In genomic region chr9:79116064-79116463, GRCh38 we compare ENCODE assay signal across 20 cellular contexts.
DNase-seq lines count a peak whose midpoint lies in the region; ATAC-seq and TF ChIP-seq lines count a peak whose summit lies in the region.
"Had no signal": no experiment of that assay in that cellular context is flagged by ENCODE, and none has a peak within 500 bp of the region (broad histone marks: within the 10 kb centered on the region; RNA-seq: fewer than 3 reads in every experiment).

No MANE protein-coding gene starts in this region.

- DNase-seq in HFF-Myc (ENCODE audit: extremely low read depth, low read depth) (no peak), NCI-H1417 treated with DMSO at 0.1 percent for 48 hours (lab: John Stamatoyannopoulos, UW) (peak; percentile 51), NCI-H748 treated with DMSO at 0.1 percent for 48 hours (lab: John Stamatoyannopoulos, UW) (peak; percentile 65), left kidney (ENCODE audit: low read depth, low spot score) (peak; percentile 18), activated gamma-delta T cell treated with Interleukin-2 at 50 U/mL for 16 hours (no peak), KG1 (lab: John Stamatoyannopoulos, UW) (no peak)
- DNase-seq: activated CD4-positive, CD25-positive, alpha-beta regulatory T cell treated with anti-CD3 and anti-CD28 coated beads, Interleukin-2, amount 50 U/mL, for 72 hours; activated CD8-positive, alpha-beta T cell treated with anti-CD3 and anti-CD28 coated beads, Interleukin-2, amount 10 ng/mL, durations not matched to agents 7 days and 5 days; activated naive CD4-positive, alpha-beta T cell treated with anti-CD3 and anti-CD28 coated beads, Interleukin-2, amount 10 ng/mL, durations not matched to agents 7 days and 5 days; activated T-cell treated with anti-CD3 and anti-CD28 coated beads, Interleukin-2, amount 50 U/mL, for 4 hours; central memory CD4-positive, alpha-beta T cell; erythroblast; gastrocnemius medialis; H7; lower lobe of right lung; NCI-H2029 treated with DMSO at 0.1 percent for 48 hours; RPMI8226; stimulated activated CD4-positive, alpha-beta T cell treated with anti-CD3 and anti-CD28 coated beads, Interleukin-4, amount 100 ng/mL, for 1 hour; tibial artery had no signal

- ATAC-seq in GM21528 (IDR thresholded peaks at IDR 0.05; ENCODE audit: low FRiP score, unreplicated experiment) = no peak
- ATAC-seq: activated CD8-positive, alpha-beta T cell treated with anti-CD3 and anti-CD28 coated beads, Interleukin-2, amount 10 ng/mL, durations not matched to agents 7 days and 5 days; activated T-cell treated with anti-CD3 and anti-CD28 coated beads, Interleukin-2, amount 50 U/mL, for 4 hours; gastrocnemius medialis; lower lobe of right lung had no signal

- TF ChIP-seq CTCF in HFF-Myc (IDR thresholded peaks at IDR 0.05; ENCODE audit: low read depth, low read length, missing control alignments) = peak; percentile 3

- no peak overlapping the region for H3K4me3 ChIP-seq in HFF-Myc (replicated peaks; ENCODE audit: low read depth, low read length)
- H3K4me3 ChIP-seq: gastrocnemius medialis, lower lobe of right lung, tibial artery had no signal

Comparison
In these comparisons a context has a peak if more than half of its experiments do, and no peak if none do; other contexts are left out.
1. DNase-seq: peak in NCI-H1417 treated with DMSO at 0.1 percent for 48 hours (single experiment), NCI-H748 treated with DMSO at 0.1 percent for 48 hours (single experiment) and left kidney (single experiment); none in HFF-Myc (single experiment), activated gamma-delta T cell treated with Interleukin-2 at 50 U/mL for 16 hours (single experiment) and KG1 (single experiment).